ENCODE assay signal across 26 cellular contexts in genomic region chr5:135059000-135059923, GRCh38. TPM values are rescaled to one million over a fixed set of nuclear protein-coding genes. Genes with fewer than 3 reads are reported as not detected.
DNase-seq lines count a peak whose midpoint lies in the region; FAIRE-seq and TF ChIP-seq lines count a peak whose summit lies in the region.
"Had no signal": no experiment of that assay in that cellular context is flagged by ENCODE, and none has a peak within 500 bp of the region (broad histone marks: within the 10 kb centered on the region; RNA-seq: fewer than 3 reads in every experiment).

No MANE protein-coding gene starts in this region.

- no peak for FAIRE-seq in bronchial epithelial cell (lab: Jason Lieb, UNC)

- H3K9me2 ChIP-seq in DOHH2 (replicated peaks; ENCODE audit: control insufficient read depth, low read length) = no peaks in the 10 kb centered on the region

- no peak for TF ChIP-seq POLR2A in suprapubic skin (IDR thresholded peaks at IDR 0.05)

- H4K20me1 ChIP-seq in DOHH2 (ENCODE audit: control insufficient read depth, insufficient read depth, low read depth, low read length) = no peaks in the 10 kb centered on the region

- peaks cover 7% of the 10 kb centered on the region for H3K79me2 ChIP-seq in DOHH2 (ENCODE audit: control insufficient read depth, low read length)

- 0 out of 2 replicates have a peak, but pooled peaks cover under 1% of the 10 kb centered on the region for H3F3A ChIP-seq in DOHH2 (ENCODE audit: control insufficient read depth, insufficient read depth)

- WGBS in suprapubic skin = 67% methylated on average over 8 of the region's 12 CpGs

- no peak overlapping the region for H3K4me2 ChIP-seq in DOHH2 (ENCODE audit: low read length)

- H3K27me3 ChIP-seq in DOHH2 (ENCODE audit: control insufficient read depth, low read length) (no peaks in the 10 kb centered on the region), bronchial epithelial cell (ENCODE audit: control insufficient read depth, insufficient read depth, low read length) (no peaks in the 10 kb centered on the region), suprapubic skin (peaks cover 56% of the 10 kb centered on the region)
- H3K27me3 ChIP-seq: colonic mucosa, right atrium auricular region, tibial artery had no signal

- TF ChIP-seq CTCF in DOHH2 (IDR thresholded peaks at IDR 0.05; ENCODE audit: low read depth, low read length, poor library complexity, severe bottlenecking) = peak; percentile 8
- TF ChIP-seq CTCF in bronchial epithelial cell (IDR thresholded peaks at IDR 0.05; ENCODE audit: insufficient read depth, low read length, severe bottlenecking) = peak; percentile 27
- TF ChIP-seq CTCF in retinal pigment epithelial cell (conservative IDR thresholded peaks at IDR 0.05; ENCODE audit: low read depth, low read length) = peak; percentile 12
- no peak for TF ChIP-seq CTCF in suprapubic skin (IDR thresholded peaks at IDR 0.05)

- no peak overlapping the region for H3K4me3 ChIP-seq in DOHH2 (ENCODE audit: low read length)
- no peak overlapping the region for H3K4me3 ChIP-seq in bronchial epithelial cell (ENCODE audit: low read depth, low read length)
- H3K4me3 ChIP-seq in retinal pigment epithelial cell (ENCODE audit: low read length) = no peak overlapping the region
- no peak overlapping the region for H3K4me3 ChIP-seq in suprapubic skin
- H3K4me3 ChIP-seq: colonic mucosa, right atrium auricular region, tibial artery had no signal

- TF ChIP-seq EP300 in Ishikawa (IDR thresholded peaks at IDR 0.05; ENCODE audit: borderline replicate concordance) = no peak
- no peak for TF ChIP-seq EP300 in suprapubic skin (IDR thresholded peaks at IDR 0.05)

- TF ChIP-seq RAD21 in Ishikawa (IDR thresholded peaks at IDR 0.05; ENCODE audit: low read depth) = no peak

- no peaks in the 10 kb centered on the region for H3K9me3 ChIP-seq in DOHH2 (ENCODE audit: control insufficient read depth, insufficient read depth, low read length)
- no peaks in the 10 kb centered on the region for H3K9me3 ChIP-seq in suprapubic skin
- H3K9me3 ChIP-seq: colonic mucosa, right atrium auricular region, tibial artery had no signal

- H3K36me3 ChIP-seq in DOHH2 (ENCODE audit: control insufficient read depth, low read length) (peaks cover 2% of the 10 kb centered on the region; the same call in 1 of the 2 replicates), bronchial epithelial cell (ENCODE audit: control insufficient read depth, insufficient read depth, low read length) (no peaks in the 10 kb centered on the region), suprapubic skin (no peaks in the 10 kb centered on the region)
- H3K36me3 ChIP-seq: colonic mucosa, right atrium auricular region, tibial artery had no signal

- H3K27ac ChIP-seq in DOHH2 (ENCODE audit: low read depth, low read length) (no peak overlapping the region), suprapubic skin (no peak overlapping the region)
- H3K27ac ChIP-seq: colonic mucosa, right atrium auricular region, tibial artery had no signal

- peaks cover 28% of the 10 kb centered on the region for H3K4me1 ChIP-seq in DOHH2 (ENCODE audit: control insufficient read depth, low read length)
- H3K4me1 ChIP-seq in suprapubic skin = no peaks in the 10 kb centered on the region
- H3K4me1 ChIP-seq: colonic mucosa had no signal

- no peak for DNase-seq in bronchial epithelial cell (ENCODE audit: low read depth)
- DNase-seq in retinal pigment epithelial cell (ENCODE audit: low read depth) = no peak
- DNase-seq in suprapubic skin (ENCODE audit: low spot score in 2 of 2) = no peak
- no peak for DNase-seq in amniotic stem cell (lab: John Stamatoyannopoulos, UW)
- no peak for DNase-seq in activated naive CD4-positive, alpha-beta T cell treated with Interleukin-2 at 50 U/mL for 16 hours
- DNase-seq: activated CD4-positive, alpha-beta T cell treated with anti-CD3 and anti-CD28 coated beads for 4 hours; activated CD8-positive, alpha-beta memory T cell treated with anti-CD3 and anti-CD28 coated beads for 24 hours; activated T-cell treated with anti-CD3 and anti-CD28 coated beads for 4 hours; Calu3; CD4-positive, CD25-positive, alpha-beta regulatory T cell; colonic mucosa; DMS79 treated with DMSO at 0.1 percent for 48 hours; effector memory CD4-positive, alpha-beta T cell; GF-D8; HFFc6; MM.1S; NCI-H1105 treated with DMSO at 0.1 percent for 48 hours; NCI-H187 treated with DMSO at 0.1 percent for 48 hours; NCI-H2171; NCI-H510A treated with DMSO at 0.1 percent for 48 hours; SHP77; tibial artery had no signal

TF ChIP-seq in Ishikawa, 13 proteins besides CTCF, POLR2A, EP300 and RAD21:
- TF ChIP-seq ZBTB7A (IDR thresholded peaks at IDR 0.05; ENCODE audit: low read depth) = no peak
- TF ChIP-seq, protein P1, sequence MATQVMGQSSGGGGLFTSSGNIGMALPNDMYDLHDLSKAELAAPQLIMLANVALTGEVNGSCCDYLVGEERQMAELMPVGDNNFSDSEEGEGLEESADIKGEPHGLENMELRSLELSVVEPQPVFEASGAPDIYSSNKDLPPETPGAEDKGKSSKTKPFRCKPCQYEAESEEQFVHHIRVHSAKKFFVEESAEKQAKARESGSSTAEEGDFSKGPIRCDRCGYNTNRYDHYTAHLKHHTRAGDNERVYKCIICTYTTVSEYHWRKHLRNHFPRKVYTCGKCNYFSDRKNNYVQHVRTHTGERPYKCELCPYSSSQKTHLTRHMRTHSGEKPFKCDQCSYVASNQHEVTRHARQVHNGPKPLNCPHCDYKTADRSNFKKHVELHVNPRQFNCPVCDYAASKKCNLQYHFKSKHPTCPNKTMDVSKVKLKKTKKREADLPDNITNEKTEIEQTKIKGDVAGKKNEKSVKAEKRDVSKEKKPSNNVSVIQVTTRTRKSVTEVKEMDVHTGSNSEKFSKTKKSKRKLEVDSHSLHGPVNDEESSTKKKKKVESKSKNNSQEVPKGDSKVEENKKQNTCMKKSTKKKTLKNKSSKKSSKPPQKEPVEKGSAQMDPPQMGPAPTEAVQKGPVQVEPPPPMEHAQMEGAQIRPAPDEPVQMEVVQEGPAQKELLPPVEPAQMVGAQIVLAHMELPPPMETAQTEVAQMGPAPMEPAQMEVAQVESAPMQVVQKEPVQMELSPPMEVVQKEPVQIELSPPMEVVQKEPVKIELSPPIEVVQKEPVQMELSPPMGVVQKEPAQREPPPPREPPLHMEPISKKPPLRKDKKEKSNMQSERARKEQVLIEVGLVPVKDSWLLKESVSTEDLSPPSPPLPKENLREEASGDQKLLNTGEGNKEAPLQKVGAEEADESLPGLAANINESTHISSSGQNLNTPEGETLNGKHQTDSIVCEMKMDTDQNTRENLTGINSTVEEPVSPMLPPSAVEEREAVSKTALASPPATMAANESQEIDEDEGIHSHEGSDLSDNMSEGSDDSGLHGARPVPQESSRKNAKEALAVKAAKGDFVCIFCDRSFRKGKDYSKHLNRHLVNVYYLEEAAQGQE (IDR thresholded peaks at IDR 0.05; ENCODE audit: low read depth) = peak; percentile 66

RNA-seq across cellular contexts. Expression of gene PITX1, which starts 25.2 kb away (rescaled TPM):
- total RNA-seq in bronchial epithelial cell (87.7 and 145 TPM in 2 replicates), suprapubic skin (1 to 10 TPM in 3 of 4 donors, under 1 TPM in 1; 0.64 to 2.4 (median 1.4) TPM)
- total RNA-seq: CD4-positive, CD25-positive, alpha-beta regulatory T cell; neural crest cell; right atrium auricular region had no signal

Comparison
In these comparisons a context has a peak if more than half of its experiments do, and no peak if none do; other contexts are left out.
1. CTCF ChIP-seq: peak in DOHH2 (single experiment), bronchial epithelial cell (single experiment) and retinal pigment epithelial cell (single experiment); none in suprapubic skin (0 of 2).
2. RNA of gene PITX1, which starts 25.2 kb away (total RNA-seq): 87.7 to 145 TPM in bronchial epithelial cell; 0.64 to 2.4 TPM in suprapubic skin; every median in the first group is over 10 times any median in the second.